Comparison of ENCODE assay signal across 23 cellular contexts in genomic region chr2:127712999-127713398, GRCh38.
"Had no signal": no experiment of that assay in that cellular context is flagged by ENCODE, and none has a peak within 500 bp of the region (broad histone marks: within the 10 kb centered on the region; RNA-seq: fewer than 3 reads in every experiment).

No MANE protein-coding gene starts in this region.

- H3K9me3 ChIP-seq: body of pancreas, heart right ventricle, lower lobe of right lung, mucosa of descending colon, sigmoid colon, thoracic aorta, upper lobe of left lung had no signal

- H3K4me3 Mint-ChIP-seq: activated CD4-positive, alpha-beta T cell treated with anti-CD3 and anti-CD28 coated beads, Interleukin-2, amount 10 ng/mL, durations not matched to agents 7 days and 5 days; activated CD8-positive, alpha-beta memory T cell treated with anti-CD3 and anti-CD28 coated beads, Interleukin-2, amount 10 ng/mL, durations not matched to agents 7 days and 5 days; activated CD8-positive, alpha-beta T cell treated with anti-CD3 and anti-CD28 coated beads for 36 hours; neural crest cell; stimulated activated naive B cell treated with anti-CD40 and anti-IgM and Interleukin-4, amounts not matched to agents 10 μg/mL and 1 μg/mL and 100 μg/mL, for 72 hours; T-helper 2 cell treated with Interferon-gamma antibody and Interleukin-4, amounts not matched to agents 5 μg/mL and 100 μg/mL, for 36 hours had no signal

- H3K27me3 Mint-ChIP-seq: activated CD4-positive, alpha-beta T cell treated with anti-CD3 and anti-CD28 coated beads, Interleukin-2, amount 10 ng/mL, durations not matched to agents 7 days and 5 days; activated CD8-positive, alpha-beta memory T cell treated with anti-CD3 and anti-CD28 coated beads, Interleukin-2, amount 10 ng/mL, durations not matched to agents 7 days and 5 days; activated CD8-positive, alpha-beta T cell treated with anti-CD3 and anti-CD28 coated beads for 36 hours; stimulated activated naive B cell treated with anti-CD40 and anti-IgM and Interleukin-4, amounts not matched to agents 10 μg/mL and 1 μg/mL and 100 μg/mL, for 72 hours had no signal

- DNase-seq: activated CD4-positive, alpha-beta T cell treated with anti-CD3 and anti-CD28 coated beads, Interleukin-2, amount 10 ng/mL, durations not matched to agents 7 days and 5 days; activated CD4-positive, CD25-positive, alpha-beta regulatory T cell treated with anti-CD3 and anti-CD28 coated beads, Interleukin-2, amount 50 U/mL, for 72 hours; activated CD8-positive, alpha-beta memory T cell treated with anti-CD3 and anti-CD28 coated beads, Interleukin-2, amount 10 ng/mL, durations not matched to agents 7 days and 5 days; activated CD8-positive, alpha-beta T cell treated with anti-CD3 and anti-CD28 coated beads for 36 hours; activated T-cell treated with anti-CD3 and anti-CD28 coated beads for 4 hours; body of pancreas; foreskin fibroblast; heart right ventricle; kidney; lower lobe of right lung; mesendoderm; mucosa of descending colon; occipital lobe; posterior cingulate gyrus; sigmoid colon; stimulated activated CD4-positive, alpha-beta T cell treated with anti-CD3 and anti-CD28 coated beads, Interleukin-2, amount 100 ng/mL, for 48 hours; stimulated activated CD8-positive, alpha-beta memory T cell treated with anti-CD3 and anti-CD28 coated beads, Interleukin-4, amount 100 ng/mL, for 48 hours; stimulated activated naive B cell treated with anti-CD40 and anti-IgM and Interleukin-4, amounts not matched to agents 10 μg/mL and 1 μg/mL and 100 μg/mL, for 72 hours; WERI-Rb-1 had no signal

- H3K9me3 Mint-ChIP-seq: activated CD4-positive, alpha-beta T cell treated with anti-CD3 and anti-CD28 coated beads, Interleukin-2, amount 10 ng/mL, durations not matched to agents 7 days and 5 days; activated CD8-positive, alpha-beta T cell treated with anti-CD3 and anti-CD28 coated beads for 36 hours; neural crest cell; stimulated activated naive B cell treated with anti-CD40 and anti-IgM and Interleukin-4, amounts not matched to agents 10 μg/mL and 1 μg/mL and 100 μg/mL, for 72 hours; T-helper 2 cell treated with Interferon-gamma antibody and Interleukin-4, amounts not matched to agents 5 μg/mL and 100 μg/mL, for 36 hours had no signal

- H3K27ac Mint-ChIP-seq: activated CD4-positive, alpha-beta T cell treated with anti-CD3 and anti-CD28 coated beads, Interleukin-2, amount 10 ng/mL, durations not matched to agents 7 days and 5 days; activated CD8-positive, alpha-beta memory T cell treated with anti-CD3 and anti-CD28 coated beads, Interleukin-2, amount 10 ng/mL, durations not matched to agents 7 days and 5 days; activated CD8-positive, alpha-beta T cell treated with anti-CD3 and anti-CD28 coated beads for 36 hours; T-helper 2 cell treated with Interferon-gamma antibody and Interleukin-4, amounts not matched to agents 5 μg/mL and 100 μg/mL, for 36 hours had no signal

- ATAC-seq: activated CD8-positive, alpha-beta memory T cell treated with anti-CD3 and anti-CD28 coated beads, Interleukin-2, amount 10 ng/mL, durations not matched to agents 7 days and 5 days; activated CD8-positive, alpha-beta T cell treated with anti-CD3 and anti-CD28 coated beads for 36 hours; body of pancreas; heart right ventricle; lower lobe of right lung; mucosa of descending colon; stimulated activated naive B cell treated with anti-CD40 and anti-IgM and Interleukin-4, amounts not matched to agents 10 μg/mL and 1 μg/mL and 100 μg/mL, for 72 hours had no signal

- H3K4me1 Mint-ChIP-seq: activated CD4-positive, alpha-beta T cell treated with anti-CD3 and anti-CD28 coated beads, Interleukin-2, amount 10 ng/mL, durations not matched to agents 7 days and 5 days; activated CD8-positive, alpha-beta memory T cell treated with anti-CD3 and anti-CD28 coated beads, Interleukin-2, amount 10 ng/mL, durations not matched to agents 7 days and 5 days had no signal
